ENCODE assay signal across 26 cellular contexts in the genomic region with DNA sequence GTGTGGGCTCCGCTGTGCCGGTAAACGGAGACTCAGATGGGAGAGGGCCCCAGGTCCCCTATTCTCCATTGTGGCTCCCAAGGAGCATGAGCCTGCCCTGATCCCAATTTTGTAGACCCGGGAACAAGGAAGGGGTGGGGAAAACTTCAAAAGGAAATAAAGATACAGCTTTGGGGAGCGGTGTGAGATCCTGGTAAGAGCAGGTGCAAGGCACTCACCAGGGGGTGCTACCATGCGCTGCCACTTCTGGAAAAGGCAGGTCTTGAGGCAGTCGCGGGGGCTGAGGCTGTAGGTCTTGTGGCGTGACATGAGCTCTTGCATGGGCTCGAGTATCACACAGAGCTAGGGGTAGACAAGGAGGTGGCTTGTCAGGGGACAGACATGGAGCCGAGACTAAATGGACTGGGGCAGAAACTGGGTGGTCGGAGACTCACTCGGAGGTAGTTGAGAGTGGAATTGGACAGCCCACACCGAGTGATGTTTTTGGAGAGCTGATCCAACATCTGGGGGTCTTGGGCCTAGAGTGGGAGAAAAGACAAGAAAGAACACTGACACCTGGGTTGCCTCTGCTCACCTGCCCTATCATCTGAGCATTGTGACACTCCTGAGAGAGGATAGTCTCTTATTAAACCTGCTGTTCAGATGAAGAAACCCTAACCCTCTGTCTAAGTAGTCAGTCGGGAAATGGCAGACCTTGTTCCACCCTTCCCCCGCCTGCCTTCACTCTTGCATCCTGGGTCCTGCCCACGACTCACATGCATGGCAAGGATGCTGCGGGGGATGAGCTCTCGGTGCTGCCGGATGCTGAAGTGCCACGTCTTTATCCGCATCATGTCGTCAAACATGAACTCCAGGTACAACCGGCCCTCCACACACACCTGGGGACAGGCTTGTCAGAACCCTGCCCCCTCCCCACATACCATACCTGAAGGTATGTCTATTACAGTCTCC. TPM values are rescaled to one million over a fixed set of nuclear protein-coding genes. Genes with fewer than 3 reads are reported as not detected.
DNase-seq lines count a peak whose midpoint lies in the region; ATAC-seq, FAIRE-seq and TF ChIP-seq lines count a peak whose summit lies in the region.
"Had no signal": no experiment of that assay in that cellular context is flagged by ENCODE, and none has a peak within 500 bp of the region (broad histone marks: within the 10 kb centered on the region; RNA-seq: fewer than 3 reads in every experiment).

No MANE protein-coding gene starts in this region.

- no peak overlapping the region for H3K4me2 ChIP-seq in GM12878 (ENCODE audit: control insufficient read depth, insufficient read depth)
- H3K4me2 ChIP-seq: hepatocyte, PC-9 had no signal

- peaks cover 59% of the 10 kb centered on the region for H3K36me3 Mint-ChIP-seq in nephron progenitor cell (ENCODE audit: low read depth)

- FAIRE-seq in GM12878 (lab: Jason Lieb, UNC), result no peak
- FAIRE-seq: D721Med had no signal

- peaks cover 6% of the 10 kb centered on the region for H3K4me1 ChIP-seq in GM12878 (ENCODE audit: control insufficient read depth, insufficient read depth, low read length)

- H3K79me2 ChIP-seq in GM12878 (ENCODE audit: control insufficient read depth, insufficient read depth, low read length), result peaks cover 26% of the 10 kb centered on the region

- no peaks in the 10 kb centered on the region for H3K9me3 ChIP-seq in GM12878 (replicated peaks; ENCODE audit: control insufficient read depth, insufficient read depth, low read length)
- H3K9me3 ChIP-seq: adrenal gland, left lung, sigmoid colon, thyroid gland had no signal

- DNase-seq in CMK (ENCODE audit: low read depth) (peak; percentile 17), GM12878 (ENCODE audit: low read depth, low spot score) (no peak), nephron progenitor cell (no peak), lower leg skin (ENCODE audit: low spot score in 2 of 2) (no peak), GM19238 (ENCODE audit: insufficient read length, low spot score) (no peak)
- DNase-seq in activated CD4-positive, CD25-positive, alpha-beta regulatory T cell treated with anti-CD3 and anti-CD28 coated beads, Interleukin-2, amount 50 U/mL, for 72 hours, result no peak
- DNase-seq: activated T-cell treated with anti-CD3 and anti-CD28 coated beads, Interleukin-2, amount 50 U/mL, for 1 hour; adrenal gland; effector CD8-positive, alpha-beta T cell; foreskin fibroblast; HCEC 1CT; left lung; natural killer cell; NCI-H1694; NCI-H2171; NCI-H524; NK-92 treated with Interleukin-12 subunit alpha and Interleukin-12 subunit beta, amount 100 ng/mL, for 24 hours; PC-9; SIG-M5; sigmoid colon; stimulated activated CD4-positive, alpha-beta T cell treated with anti-CD3 and anti-CD28 coated beads, Interleukin-15, amount 100 ng/mL, for 24 hours; stimulated activated naive CD8-positive, alpha-beta T cell treated with anti-CD3 and anti-CD28 coated beads, Interleukin-15, amount 100 ng/mL, for 72 hours; thyroid gland had no signal

- H4K20me1 ChIP-seq in GM12878 (ENCODE audit: control insufficient read depth, insufficient read depth), result no peaks in the 10 kb centered on the region

- peak overlapping the region; percentile 67 for H3K27ac Mint-ChIP-seq in nephron progenitor cell

- in situ Hi-C loops in GM12878 (cut with MboI), result no loop called here

- H3K36me3 ChIP-seq in GM12878 (ENCODE audit: control insufficient read depth in 2 of 2, insufficient read depth in 2 of 2, low read length in 1 of 2), result peaks cover 21 to 35% of the 10 kb centered on the region in 2 experiments

- SMC1A ChIA-PET in GM12878 (lab: Charles Lee; ENCODE audit: uncharacterized antibody, unreplicated experiment), result interaction anchor here (1.0 kb wide), 1 partner anchor 9 kb away, joined by 3 read pairs; no protein-coding TSS in a partner anchor

- H3K9me3 Mint-ChIP-seq in nephron progenitor cell, result no peaks in the 10 kb centered on the region
- H3K9me3 Mint-ChIP-seq: natural killer cell; stimulated activated naive CD8-positive, alpha-beta T cell treated with anti-CD3 and anti-CD28 coated beads, Interleukin-15, amount 100 ng/mL, for 72 hours had no signal

- no peak for ATAC-seq in GM12878
- ATAC-seq: left lung; natural killer cell; stimulated activated naive CD8-positive, alpha-beta T cell treated with anti-CD3 and anti-CD28 coated beads, Interleukin-15, amount 100 ng/mL, for 72 hours had no signal

- no peaks in the 10 kb centered on the region for H3K27me3 Mint-ChIP-seq in nephron progenitor cell (ENCODE audit: low read depth, poor library complexity)
- H3K27me3 Mint-ChIP-seq: stimulated activated naive CD8-positive, alpha-beta T cell treated with anti-CD3 and anti-CD28 coated beads, Interleukin-15, amount 100 ng/mL, for 72 hours had no signal

- WGBS in GM12878 (ENCODE audit: insufficient coverage, insufficient replicate concordance, low lambda C conversion rate, missing lambda C conversion rate), result 94% methylated on average over 24 of the region's 24 CpGs
- 87 to 91% methylated on average over 24 of the region's 24 CpGs for WGBS in lower leg skin, 2 donors

- no peak overlapping the region for H3K9ac ChIP-seq in GM12878 (ENCODE audit: control insufficient read depth, insufficient read depth, low read length)

- no peak overlapping the region for H3K4me3 ChIP-seq in GM12878
- no peak overlapping the region for H3K4me3 ChIP-seq in lower leg skin (ENCODE audit: low read depth, poor library complexity, severe bottlenecking)
- H3K4me3 ChIP-seq: adrenal gland, hepatocyte, left lung, PC-9, sigmoid colon, thyroid gland had no signal

- no peak for TF ChIP-seq EP300 in GM12878 (IDR thresholded peaks at IDR 0.05; ENCODE audit: borderline replicate concordance in 1 of 2, control insufficient read depth in 1 of 2, low read depth in 2 of 2, low read length in 2 of 2)

- H3K4me1 Mint-ChIP-seq in nephron progenitor cell, result peaks cover 30% of the 10 kb centered on the region

- no peak overlapping the region for H2AFZ ChIP-seq in GM12878 (ENCODE audit: control insufficient read depth, low read depth, low read length)
- H2AFZ ChIP-seq: hepatocyte, PC-9 had no signal

- no peak for TF ChIP-seq RAD21 in GM12878 (IDR thresholded peaks at IDR 0.05; ENCODE audit: insufficient read depth, low read depth, low read length)

- H3K27ac ChIP-seq in GM12878 (ENCODE audit: control insufficient read depth, insufficient read depth), result no peak overlapping the region
- H3K27ac ChIP-seq: adrenal gland, C4-2B, hepatocyte, left lung, PC-9, sigmoid colon, thyroid gland had no signal

- TF ChIP-seq POLR2A in GM12878 (IDR thresholded peaks at IDR 0.05; ENCODE audit: low read depth, low read length) (no peak), lower leg skin (IDR thresholded peaks at IDR 0.05) (no peak)

- BruUV-seq in GM12878 (replicated peaks; lab: Mats Ljungman, UMichigan), result no TSS peak

- no peaks in the 10 kb centered on the region for H3K27me3 ChIP-seq in GM12878 (replicated peaks in 1 of 2; ENCODE audit: control insufficient read depth in 2 of 2, insufficient read depth in 2 of 2, low read length in 1 of 2)
- H3K27me3 ChIP-seq: adrenal gland, hepatocyte, left lung, sigmoid colon, thyroid gland had no signal

- RAD21 ChIA-PET in GM12878 (lab: Charles Lee; ENCODE audit: unreplicated experiment), result no interaction called here

- intact Hi-C loops in GM12878 (cut with micrococcal nuclease; ENCODE audit: unreplicated experiment) (no loop called here), lower leg skin (cut with DNase I; ENCODE audit: low total_unique reads) (no loop called here)

- POLR2A ChIA-PET in GM12878 (lab: Charles Lee), result no interaction called here

- CTCF ChIA-PET in GM12878 (lab: Yijun Ruan, JAX), result interaction anchor here (1.2 to 1.7 kb wide), 2 partner anchors 15 to 37 kb away, joined by 4 to 5 read pairs; no protein-coding TSS in a partner anchor

- TF ChIP-seq CTCF in GM12878 (IDR thresholded peaks at IDR 0.05 in 2 of 3, conservative IDR thresholded peaks at IDR 0.05 in 1 of 3; ENCODE audit: control insufficient read depth in 2 of 3, extremely low read depth in 1 of 3, insufficient read depth in 1 of 3, low read depth in 3 of 3, low read length in 3 of 3) (no peak), nephron progenitor cell (IDR thresholded peaks at IDR 0.05) (no peak), lower leg skin (IDR thresholded peaks at IDR 0.05) (no peak)

- no peak overlapping the region for H3K4me3 Mint-ChIP-seq in nephron progenitor cell
- H3K4me3 Mint-ChIP-seq: natural killer cell; stimulated activated naive CD8-positive, alpha-beta T cell treated with anti-CD3 and anti-CD28 coated beads, Interleukin-15, amount 100 ng/mL, for 72 hours had no signal

RNA-seq across cellular contexts. Expression of a gene that starts 10.7 kb away (rescaled TPM):
- total RNA-seq in GM12878 (2013; cell fraction: nucleolus; rRNA removed), result 68.8 and 83.8 TPM in 2 replicates
- total RNA-seq in GM12878 (2014; rRNA removed) (34.6 and 37.7 TPM in 2 replicates), GM12878 (2014; rRNA removed; fragmentation: Illumina TruSeq; extraction: Trizol) (35.6 and 36.0 TPM in 2 replicates), GM12878 (2021) (45.6 and 51.1 TPM in 2 replicates), lower leg skin (100 to 1,000 TPM in 2 of 4 donors, 10 to 100 TPM in 2; 80.3 to 109 (median 102) TPM)
- polyA plus RNA-seq in GM12878 (2011; ENCODE audit: low read depth), result 22.9 TPM
- polyA plus RNA-seq in GM12878 (2011; rRNA removed) (64.9 and 71.5 TPM in 2 replicates), GM12878 (2014; fragmentation: Illumina TruSeq; extraction: Trizol) (27.0 and 45.4 TPM in 2 replicates), GM12878 (2014; fragmentation: Nextera tagmentation; extraction: Ambion mirVana) (1 to 10 TPM; 1.7 to 2.3 TPM), GM12878 (2014; rRNA removed) (59.9 and 61.0 TPM in 2 replicates), GM12878 (2016; fragmentation: Nextera tagmentation; extraction: Ambion mirVana) (1 to 10 TPM; 4.7 to 5.6 TPM)
- 89.1 and 108 TPM in 2 replicates for polyA plus RNA-seq in GM12878 (2011; cell fraction: cytosol; rRNA removed)
- 264 and 317 TPM in 2 replicates for polyA plus RNA-seq in GM12878 (2011; cell fraction: nucleus; rRNA removed)
- 37.7 and 49.1 TPM in 2 replicates for polyA plus RNA-seq in GM12878 (2012)
- 96.8 and 117 TPM in 2 replicates for polyA minus RNA-seq in GM12878 (2011; rRNA and poly(A)+ RNA removed)
- polyA minus RNA-seq in GM12878 (2011; cell fraction: cytosol; rRNA and poly(A)+ RNA removed), result 27.3 and 42.0 TPM in 2 replicates
- polyA minus RNA-seq in GM12878 (2011; cell fraction: nucleus; rRNA and poly(A)+ RNA removed), result 35.9 and 49.0 TPM in 2 replicates

RNA-seq across cellular contexts. Expression of a gene that starts 23.4 kb away (rescaled TPM):
- total RNA-seq in GM12878 (2013; cell fraction: nucleolus; rRNA removed), result 71.3 and 80.3 TPM in 2 replicates
- total RNA-seq in GM12878 (2014; rRNA removed) (23.4 and 25.1 TPM in 2 replicates), GM12878 (2014; rRNA removed; fragmentation: Illumina TruSeq; extraction: Trizol) (18.7 and 19.2 TPM in 2 replicates), GM12878 (2021) (59.6 and 69.8 TPM in 2 replicates), lower leg skin (10 to 100 TPM; 23.5 to 48.1 (median 24.3) TPM)
- 22.2 TPM for polyA plus RNA-seq in GM12878 (2011; ENCODE audit: low read depth)
- polyA plus RNA-seq in GM12878 (2011; rRNA removed) (9.6 and 22.3 TPM in 2 replicates), GM12878 (2014; fragmentation: Illumina TruSeq; extraction: Trizol) (42.1 and 55.9 TPM in 2 replicates), GM12878 (2014; fragmentation: Nextera tagmentation; extraction: Ambion mirVana) (10 to 100 TPM; 13.1 to 15.2 TPM), GM12878 (2014; rRNA removed) (44.1 and 54.3 TPM in 2 replicates), GM12878 (2016; fragmentation: Nextera tagmentation; extraction: Ambion mirVana) (10 to 100 TPM; 39.6 to 40.6 TPM)
- 21.8 and 22.9 TPM in 2 replicates for polyA plus RNA-seq in GM12878 (2011; cell fraction: cytosol; rRNA removed)
- polyA plus RNA-seq in GM12878 (2011; cell fraction: nucleus; rRNA removed), result 57.4 and 75.8 TPM in 2 replicates
- polyA plus RNA-seq in GM12878 (2012), result 23.6 and 36.1 TPM in 2 replicates
- polyA minus RNA-seq in GM12878 (2011; rRNA and poly(A)+ RNA removed), result 43.2 and 45.6 TPM in 2 replicates
- 23.9 and 24.7 TPM in 2 replicates for polyA minus RNA-seq in GM12878 (2011; cell fraction: cytosol; rRNA and poly(A)+ RNA removed)
- polyA minus RNA-seq in GM12878 (2011; cell fraction: nucleus; rRNA and poly(A)+ RNA removed), result 23.0 and 50.0 TPM in 2 replicates

RNA-seq across cellular contexts. Expression of a gene that starts 42.7 kb away (rescaled TPM):
- total RNA-seq in GM12878 (2013; cell fraction: nucleolus; rRNA removed), result 29.3 and 38.5 TPM in 2 replicates
- total RNA-seq in GM12878 (2014; rRNA removed) (106 and 111 TPM in 2 replicates), GM12878 (2014; rRNA removed; fragmentation: Illumina TruSeq; extraction: Trizol) (122 and 125 TPM in 2 replicates), GM12878 (2021) (144 TPM in 2 replicates), lower leg skin (10 to 100 TPM; 25.7 to 41.9 (median 39.1) TPM)
- 42.6 TPM for polyA plus RNA-seq in GM12878 (2011; ENCODE audit: low read depth)
- polyA plus RNA-seq in GM12878 (2011; rRNA removed) (130 and 140 TPM in 2 replicates), GM12878 (2014; fragmentation: Illumina TruSeq; extraction: Trizol) (244 and 248 TPM in 2 replicates), GM12878 (2014; fragmentation: Nextera tagmentation; extraction: Ambion mirVana) (100 to 1,000 TPM in 1 of 2 experiments, 10 to 100 TPM in 1; 91.7 to 103 TPM), GM12878 (2014; rRNA removed) (124 and 126 TPM in 2 replicates), GM12878 (2016; fragmentation: Nextera tagmentation; extraction: Ambion mirVana) (100 to 1,000 TPM; 180 to 193 TPM)
- polyA plus RNA-seq in GM12878 (2011; cell fraction: cytosol; rRNA removed), result 101 and 112 TPM in 2 replicates
- polyA plus RNA-seq in GM12878 (2011; cell fraction: nucleus; rRNA removed), result 69.0 and 98.6 TPM in 2 replicates
- polyA plus RNA-seq in GM12878 (2012), result 60.1 and 65.6 TPM in 2 replicates
- 66.7 and 86.4 TPM in 2 replicates for polyA minus RNA-seq in GM12878 (2011; rRNA and poly(A)+ RNA removed)
- 34.5 and 42.3 TPM in 2 replicates for polyA minus RNA-seq in GM12878 (2011; cell fraction: cytosol; rRNA and poly(A)+ RNA removed)
- 9.2 and 16.5 TPM in 2 replicates for polyA minus RNA-seq in GM12878 (2011; cell fraction: nucleus; rRNA and poly(A)+ RNA removed)

RNA-seq across cellular contexts. Expression of a gene that starts 44.3 kb away (rescaled TPM):
- total RNA-seq in GM12878 (2013; cell fraction: nucleolus; rRNA removed), result 15.2 and 21.1 TPM in 2 replicates
- total RNA-seq in GM12878 (2014; rRNA removed) (22.1 and 27.2 TPM in 2 replicates), GM12878 (2014; rRNA removed; fragmentation: Illumina TruSeq; extraction: Trizol) (9.2 and 9.8 TPM in 2 replicates), GM12878 (2021) (28.0 and 30.2 TPM in 2 replicates), lower leg skin (10 to 100 TPM; 31.2 to 39.2 (median 35.4) TPM)
- polyA plus RNA-seq in GM12878 (2011; ENCODE audit: low read depth), result 3.9 TPM
- polyA plus RNA-seq in GM12878 (2011; rRNA removed) (2.5 and 5.3 TPM in 2 replicates), GM12878 (2014; fragmentation: Illumina TruSeq; extraction: Trizol) (2.5 and 7.1 TPM in 2 replicates), GM12878 (2014; fragmentation: Nextera tagmentation; extraction: Ambion mirVana) (1 to 10 TPM; 1.4 to 2.8 TPM), GM12878 (2014; rRNA removed) (14.1 and 18.7 TPM in 2 replicates), GM12878 (2016; fragmentation: Nextera tagmentation; extraction: Ambion mirVana) (10 to 100 TPM; 16.3 to 20.7 TPM)
- 8.9 and 10.7 TPM in 2 replicates for polyA plus RNA-seq in GM12878 (2011; cell fraction: cytosol; rRNA removed)
- 6.8 and 8.5 TPM in 2 replicates for polyA plus RNA-seq in GM12878 (2011; cell fraction: nucleus; rRNA removed)
- polyA plus RNA-seq in GM12878 (2012), result 9.5 and 11.5 TPM in 2 replicates
- 7.5 and 17.2 TPM in 2 replicates for polyA minus RNA-seq in GM12878 (2011; rRNA and poly(A)+ RNA removed)
- 6.5 and 8.5 TPM in 2 replicates for polyA minus RNA-seq in GM12878 (2011; cell fraction: cytosol; rRNA and poly(A)+ RNA removed)
- 12.2 and 16.0 TPM in 2 replicates for polyA minus RNA-seq in GM12878 (2011; cell fraction: nucleus; rRNA and poly(A)+ RNA removed)

RNA-seq across cellular contexts. Expression of a gene that starts 53.5 kb away (rescaled TPM):
- 43.2 and 62.0 TPM in 2 replicates for total RNA-seq in GM12878 (2013; cell fraction: nucleolus; rRNA removed)
- total RNA-seq in GM12878 (2014; rRNA removed), result 18.1 and 18.2 TPM in 2 replicates
- total RNA-seq in GM12878 (2014; rRNA removed; fragmentation: Illumina TruSeq; extraction: Trizol), result 14.6 and 15.2 TPM in 2 replicates
- 23.3 and 23.5 TPM in 2 replicates for total RNA-seq in GM12878 (2021)
- polyA plus RNA-seq in GM12878 (2011; ENCODE audit: low read depth), result 16.9 TPM
- 29.8 and 33.0 TPM in 2 replicates for polyA plus RNA-seq in GM12878 (2011; rRNA removed)
- 27.3 and 29.8 TPM in 2 replicates for polyA plus RNA-seq in GM12878 (2011; cell fraction: cytosol; rRNA removed)
- 15.9 and 18.5 TPM in 2 replicates for polyA plus RNA-seq in GM12878 (2011; cell fraction: nucleus; rRNA removed)
- polyA plus RNA-seq in GM12878 (2012), result 17.3 and 21.9 TPM in 2 replicates
- 22.4 and 22.7 TPM in 2 replicates for polyA plus RNA-seq in GM12878 (2014; fragmentation: Illumina TruSeq; extraction: Trizol)
- 10 to 100 TPM; 13.6 to 14.0 TPM for polyA plus RNA-seq in GM12878 (2014; fragmentation: Nextera tagmentation; extraction: Ambion mirVana)
- polyA plus RNA-seq in GM12878 (2014; rRNA removed), result 21.5 and 22.1 TPM in 2 replicates
- 10 to 100 TPM; 13.0 to 14.2 TPM for polyA plus RNA-seq in GM12878 (2016; fragmentation: Nextera tagmentation; extraction: Ambion mirVana)
- polyA minus RNA-seq in GM12878 (2011; rRNA and poly(A)+ RNA removed), result 27.2 and 31.7 TPM in 2 replicates
- polyA minus RNA-seq in GM12878 (2011; cell fraction: cytosol; rRNA and poly(A)+ RNA removed), result 9.1 and 9.6 TPM in 2 replicates
- 15.4 and 23.5 TPM in 2 replicates for polyA minus RNA-seq in GM12878 (2011; cell fraction: nucleus; rRNA and poly(A)+ RNA removed)
- total RNA-seq in lower leg skin, result 10 to 100 TPM; 15.2 to 57.4 (median 16.9) TPM
